ENCODE assay signal across 10 cellular contexts in genomic region chr4:146029147-146029546, GRCh38.
DNase-seq lines count a peak whose midpoint lies in the region; ATAC-seq and TF ChIP-seq lines count a peak whose summit lies in the region.
"Had no signal": no experiment of that assay in that cellular context is flagged by ENCODE, and none has a peak within 500 bp of the region (broad histone marks: within the 10 kb centered on the region; RNA-seq: fewer than 3 reads in every experiment).

No MANE protein-coding gene starts in this region.

- intact Hi-C loops in sigmoid colon (cut with DNase I): no loop called here

- CTCF ChIA-PET in activated naive CD4-positive, alpha-beta T cell treated with anti-CD3 and anti-CD28 coated beads, Interleukin-2, amount 10 ng/mL, durations not matched to agents 7 days and 5 days (lab: Charles Lee): interaction anchor here (0.6 kb wide), 1 partner anchor 391 kb away, joined by 3 read pairs; no protein-coding TSS in a partner anchor

- no peaks in the 10 kb centered on the region for H3K27me3 ChIP-seq in sigmoid colon

- TF ChIP-seq CTCF in AG09309 (IDR thresholded peaks at IDR 0.05; ENCODE audit: control insufficient read depth, insufficient read depth, low read depth, low read length, missing control alignments): peak; percentile 38
- TF ChIP-seq CTCF in sigmoid colon (IDR thresholded peaks at IDR 0.05): no peak

- no peak for TF ChIP-seq EP300 in sigmoid colon (IDR thresholded peaks at IDR 0.05)

- no peaks in the 10 kb centered on the region for H3K9me3 ChIP-seq in sigmoid colon

- H3K4me3 ChIP-seq in AG09309 (ENCODE audit: control insufficient read depth, low read depth, low read length) (no peak overlapping the region), sigmoid colon (no peak overlapping the region)

- no peak overlapping the region for H3K27ac Mint-ChIP-seq in activated naive CD4-positive, alpha-beta T cell treated with anti-CD3 and anti-CD28 coated beads, Interleukin-2, amount 10 ng/mL, durations not matched to agents 7 days and 5 days

- H3K36me3 ChIP-seq in sigmoid colon: no peaks in the 10 kb centered on the region

- WGBS in sigmoid colon, 2 donors: 81 to 89% methylated on average over 3 of the region's 3 CpGs

- ATAC-seq in GM19043 (IDR thresholded peaks at IDR 0.05; ENCODE audit: low read depth, unreplicated experiment) (peak; percentile 50), HG02870 (IDR thresholded peaks at IDR 0.05; ENCODE audit: unreplicated experiment) (peak; percentile 42), HG03354 (IDR thresholded peaks at IDR 0.05; ENCODE audit: poor library complexity, severe bottlenecking, unreplicated experiment) (no peak)

- no peak overlapping the region for H3K27ac ChIP-seq in sigmoid colon

- TF ChIP-seq POLR2A in sigmoid colon (IDR thresholded peaks at IDR 0.05): no peak

- DNase-seq in AG09309 (ENCODE audit: low read depth): peak; percentile 33
- peak; percentile 19 for DNase-seq in RPMI7951 (ENCODE audit: low read depth)
- no peak for DNase-seq in stimulated activated CD4-positive, alpha-beta T cell treated with anti-CD3 and anti-CD28 coated beads, Interleukin-15, amount 100 ng/mL, for 24 hours
- DNase-seq in activated naive CD4-positive, alpha-beta T cell treated with anti-CD3 and anti-CD28 coated beads, Interleukin-2, amount 10 ng/mL, durations not matched to agents 7 days and 5 days: no peak
- no peak for DNase-seq in sigmoid colon
- DNase-seq: AML-193, Kasumi-1 had no signal

- no peaks in the 10 kb centered on the region for H3K4me1 Mint-ChIP-seq in activated naive CD4-positive, alpha-beta T cell treated with anti-CD3 and anti-CD28 coated beads, Interleukin-2, amount 10 ng/mL, durations not matched to agents 7 days and 5 days

- H3K4me3 Mint-ChIP-seq in activated naive CD4-positive, alpha-beta T cell treated with anti-CD3 and anti-CD28 coated beads, Interleukin-2, amount 10 ng/mL, durations not matched to agents 7 days and 5 days: no peak overlapping the region

- no peaks in the 10 kb centered on the region for H3K4me1 ChIP-seq in sigmoid colon

- peaks cover 19% of the 10 kb centered on the region for H3K27me3 Mint-ChIP-seq in activated naive CD4-positive, alpha-beta T cell treated with anti-CD3 and anti-CD28 coated beads, Interleukin-2, amount 10 ng/mL, durations not matched to agents 7 days and 5 days

- H3K9me3 Mint-ChIP-seq in activated naive CD4-positive, alpha-beta T cell treated with anti-CD3 and anti-CD28 coated beads, Interleukin-2, amount 10 ng/mL, durations not matched to agents 7 days and 5 days: no peaks in the 10 kb centered on the region

- H3K36me3 Mint-ChIP-seq in activated naive CD4-positive, alpha-beta T cell treated with anti-CD3 and anti-CD28 coated beads, Interleukin-2, amount 10 ng/mL, durations not matched to agents 7 days and 5 days: no peaks in the 10 kb centered on the region

Comparison
In these comparisons a context has a peak if more than half of its experiments do, and no peak if none do; other contexts are left out.
1. DNase-seq: peak in AG09309 (single experiment) and RPMI7951 (single experiment); none in stimulated activated CD4-positive, alpha-beta T cell treated with anti-CD3 and anti-CD28 coated beads, Interleukin-15, amount 100 ng/mL, for 24 hours (single experiment), activated naive CD4-positive, alpha-beta T cell treated with anti-CD3 and anti-CD28 coated beads, Interleukin-2, amount 10 ng/mL, durations not matched to agents 7 days and 5 days (single experiment) and sigmoid colon (single experiment).